ENCODE assay signal across 17 cellular contexts in the genomic region with DNA sequence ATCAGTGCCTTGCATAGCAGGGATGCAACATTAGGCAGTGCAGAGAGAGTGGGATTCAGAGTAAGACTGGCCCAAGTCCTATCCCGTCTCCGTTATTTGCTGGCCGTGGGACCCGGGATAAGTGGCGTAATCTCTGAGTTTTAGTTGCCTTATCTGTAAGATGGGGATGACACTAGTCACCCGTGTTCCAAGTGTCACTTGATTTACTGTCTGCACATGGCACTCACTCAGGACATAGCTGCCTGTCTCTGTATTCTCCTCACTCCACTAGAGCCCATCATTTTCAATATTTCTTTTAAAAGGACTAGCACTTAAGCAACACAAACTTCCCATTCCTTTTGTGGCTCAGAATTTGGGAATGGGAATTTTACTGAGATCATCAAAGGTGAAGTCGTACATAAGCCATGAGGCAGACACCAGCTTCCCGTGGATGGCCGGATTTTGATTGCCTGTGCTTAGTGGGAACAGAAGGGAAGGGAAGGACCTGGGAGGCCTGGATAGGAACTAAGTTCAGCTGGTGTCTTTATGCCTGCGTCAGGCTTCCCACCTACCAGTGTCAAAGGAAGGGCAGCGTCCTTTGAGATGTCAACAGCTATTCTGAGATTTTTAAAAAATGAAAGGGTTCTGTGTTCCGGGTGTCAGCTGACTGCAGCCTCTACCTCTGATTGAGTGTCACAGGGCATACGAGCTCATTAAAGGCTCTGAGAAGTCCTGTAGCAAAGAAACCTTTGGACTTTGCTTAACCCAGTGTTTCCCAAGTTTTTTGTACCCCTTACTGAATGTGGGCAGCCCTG.
"Had no signal": no experiment of that assay in that cellular context is flagged by ENCODE, and none has a peak within 500 bp of the region (broad histone marks: within the 10 kb centered on the region; RNA-seq: fewer than 3 reads in every experiment).

No MANE protein-coding gene starts in this region.

- H3K27ac ChIP-seq: neural progenitor cell, SJSA1, tibial nerve had no signal

- H3K4me3 ChIP-seq: neural progenitor cell, SJSA1, tibial nerve had no signal

- H2AFZ ChIP-seq: neural progenitor cell had no signal

- H3K36me3 ChIP-seq: neural progenitor cell, SJSA1, tibial nerve had no signal

- H3K27me3 ChIP-seq: neural progenitor cell, SJSA1, tibial nerve had no signal

- H3K4me1 ChIP-seq: SJSA1, tibial nerve had no signal

- FAIRE-seq: endothelial cell of umbilical vein had no signal

- DNase-seq: activated CD4-positive, alpha-beta T cell treated with anti-CD3 and anti-CD28 coated beads, Interleukin-2, amount 10 ng/mL, durations not matched to agents 24 days and 14 days; activated CD4-positive, CD25-positive, alpha-beta regulatory T cell; activated CD8-positive, alpha-beta memory T cell treated with anti-CD3 and anti-CD28 coated beads, Interleukin-2, amount 50 U/mL, for 4 hours; activated CD8-positive, alpha-beta T cell treated with anti-CD3 and anti-CD28 coated beads, Interleukin-2, amount 10 ng/mL, durations not matched to agents 7 days and 5 days; activated gamma-delta T cell treated with Interleukin-2 at 50 U/mL for 16 hours; activated T-cell treated with anti-CD3 and anti-CD28 coated beads, Interleukin-2, amount 50 U/mL, for 48 hours; amygdala; cortex of kidney; effector CD8-positive, alpha-beta T cell; foreskin fibroblast; kidney glomerular epithelial cell; naive B cell had no signal

- ATAC-seq: activated CD8-positive, alpha-beta T cell treated with anti-CD3 and anti-CD28 coated beads, Interleukin-2, amount 10 ng/mL, durations not matched to agents 7 days and 5 days; stimulated activated memory B cell treated with anti-CD40 and anti-IgM and Interleukin-4, amounts not matched to agents 10 μg/mL and 1 μg/mL and 100 μg/mL, for 72 hours had no signal

- H3K9me3 ChIP-seq: SJSA1, tibial nerve had no signal

- H3K4me2 ChIP-seq: neural progenitor cell had no signal

- H3K9ac ChIP-seq: neural progenitor cell had no signal
